In genomic region chr11:102312656-102313055, GRCh38 we compare ENCODE assay signal across 8 cellular contexts. TPM values are rescaled to one million over a fixed set of nuclear protein-coding genes. Genes with fewer than 3 reads are reported as not detected.
DNase-seq lines count a peak whose midpoint lies in the region; ATAC-seq and TF ChIP-seq lines count a peak whose summit lies in the region.

No MANE protein-coding gene starts in this region.

- intact Hi-C loops in activated naive CD4-positive, alpha-beta T cell treated with anti-CD3 and anti-CD28 coated beads for 36 hours (cut with micrococcal nuclease): no loop called here
- intact Hi-C loops in transverse colon (cut with DNase I; ENCODE audit: low total_unique reads): no loop called here

- no peak for TF ChIP-seq CTCF in transverse colon (IDR thresholded peaks at IDR 0.05)
- no peak for TF ChIP-seq CTCF in WERI-Rb-1 (IDR thresholded peaks at IDR 0.05; ENCODE audit: low read depth, low read length)

- peak overlapping the region; percentile 55 to 78 (median 69) for H3K27ac ChIP-seq in transverse colon
- H3K27ac ChIP-seq in WERI-Rb-1: no peak overlapping the region

- no peaks in the 10 kb centered on the region for H3K27me3 Mint-ChIP-seq in activated naive CD4-positive, alpha-beta T cell treated with anti-CD3 and anti-CD28 coated beads for 36 hours (ENCODE audit: low read depth)

- H3K4me1 ChIP-seq in transverse colon: peaks cover 14 to 45% (median 30%) of the 10 kb centered on the region in 4 donors

- CTCF ChIA-PET in activated naive CD4-positive, alpha-beta T cell treated with anti-CD3 and anti-CD28 coated beads for 36 hours (lab: Charles Lee): interaction anchor here (2.4 to 12.1 kb wide), 2 partner anchors 15 to 23 kb away, joined by 12 to 180 read pairs; no protein-coding TSS in a partner anchor

- TF ChIP-seq EP300 in transverse colon (IDR thresholded peaks at IDR 0.05; ENCODE audit: low read depth): peak; percentile 45

- TF ChIP-seq POLR2A in transverse colon (IDR thresholded peaks at IDR 0.05): no peak

- DNase-seq in activated naive CD4-positive, alpha-beta T cell treated with anti-CD3 and anti-CD28 coated beads for 36 hours: no peak
- no peak for DNase-seq in activated naive CD4-positive, alpha-beta T cell treated with anti-CD3 and anti-CD28 coated beads, Interleukin-2, amount 50 U/mL, for 16 hours
- no peak for DNase-seq in activated naive CD4-positive, alpha-beta T cell treated with anti-CD3 and anti-CD28 coated beads, Interleukin-2, amount 50 U/mL, for 72 hours (ENCODE audit: low spot score in 2 of 2)
- peak; percentile 24 for DNase-seq in kidney tubule cell (ENCODE audit: low spot score)
- DNase-seq in transverse colon: no peak
- DNase-seq in WERI-Rb-1: no peak
- no peak for DNase-seq in UCSD-AML1 (lab: John Stamatoyannopoulos, UW; ENCODE audit: unreplicated experiment)

- 42 to 47% methylated on average over 2 of the region's 2 CpGs for WGBS in transverse colon (ENCODE audit: low coverage in 1 of 2), 2 donors

- peak overlapping the region in 1 of 4 donors; percentile 8 for H3K4me3 ChIP-seq in transverse colon
- H3K4me3 ChIP-seq in WERI-Rb-1 (ENCODE audit: low read depth, low read length): no peak overlapping the region

- H3K36me3 ChIP-seq in transverse colon (no peaks in the 10 kb centered on the region), WERI-Rb-1 (no peaks in the 10 kb centered on the region)

- H3K9me3 Mint-ChIP-seq in activated naive CD4-positive, alpha-beta T cell treated with anti-CD3 and anti-CD28 coated beads for 36 hours: peaks cover 3% of the 10 kb centered on the region
- H3K9me3 Mint-ChIP-seq in activated naive CD4-positive, alpha-beta T cell treated with anti-CD3 and anti-CD28 coated beads, Interleukin-2, amount 50 U/mL, for 72 hours: peaks cover 0 to 8% of the 10 kb centered on the region in 2 donors

- H3K27me3 ChIP-seq in transverse colon (no peaks in the 10 kb centered on the region), WERI-Rb-1 (ENCODE audit: insufficient read depth, low read depth, severe bottlenecking) (no peaks in the 10 kb centered on the region)

- H3K4me1 Mint-ChIP-seq in activated naive CD4-positive, alpha-beta T cell treated with anti-CD3 and anti-CD28 coated beads for 36 hours (ENCODE audit: low read depth): peaks cover 50% of the 10 kb centered on the region

- H3K4me3 Mint-ChIP-seq in activated naive CD4-positive, alpha-beta T cell treated with anti-CD3 and anti-CD28 coated beads for 36 hours: peak overlapping the region; percentile 50

- no peak for ATAC-seq in activated naive CD4-positive, alpha-beta T cell treated with anti-CD3 and anti-CD28 coated beads, Interleukin-2, amount 50 U/mL, for 72 hours
- no peak for ATAC-seq in HG02610 (IDR thresholded peaks at IDR 0.05; ENCODE audit: unreplicated experiment)

- H3K36me3 Mint-ChIP-seq in activated naive CD4-positive, alpha-beta T cell treated with anti-CD3 and anti-CD28 coated beads for 36 hours (ENCODE audit: low read depth): peaks cover 5% of the 10 kb centered on the region
- peaks cover 15 to 26% of the 10 kb centered on the region in 2 donors for H3K36me3 Mint-ChIP-seq in activated naive CD4-positive, alpha-beta T cell treated with anti-CD3 and anti-CD28 coated beads, Interleukin-2, amount 50 U/mL, for 72 hours

- H3K9me3 ChIP-seq in transverse colon (no peaks in the 10 kb centered on the region), WERI-Rb-1 (ENCODE audit: severe bottlenecking) (no peaks in the 10 kb centered on the region)

- peak overlapping the region; percentile 66 for H3K27ac Mint-ChIP-seq in activated naive CD4-positive, alpha-beta T cell treated with anti-CD3 and anti-CD28 coated beads for 36 hours
- H3K27ac Mint-ChIP-seq in activated naive CD4-positive, alpha-beta T cell treated with anti-CD3 and anti-CD28 coated beads, Interleukin-2, amount 50 U/mL, for 72 hours: peak overlapping the region; percentile 29 to 95

- in situ Hi-C loops in transverse colon (cut with MboI; ENCODE audit: low pct_ligation_motif_present in 1 of 4, low pct_unique_long_range_greater_than_20kb in 1 of 4, low sequenced_read_pairs in 3 of 4): no loop called here

RNA-seq across cellular contexts. Expression of gene BIRC3, which starts 4.6 kb away (rescaled TPM):
- 100 to 1,000 TPM; 100 to 105 TPM for total RNA-seq in activated naive CD4-positive, alpha-beta T cell treated with anti-CD3 and anti-CD28 coated beads for 36 hours
- total RNA-seq in activated naive CD4-positive, alpha-beta T cell treated with anti-CD3 and anti-CD28 coated beads, Interleukin-2, amount 50 U/mL, for 72 hours: 100 to 1,000 TPM; 131 to 355 TPM
- total RNA-seq in transverse colon: 10 to 100 TPM in 3 of 4 donors, 1 to 10 TPM in 1; 2.2 to 57.8 (median 53.0) TPM

RNA-seq across cellular contexts. Expression of gene BIRC2, which starts 34.4 kb away (rescaled TPM):
- total RNA-seq in activated naive CD4-positive, alpha-beta T cell treated with anti-CD3 and anti-CD28 coated beads for 36 hours: 10 to 100 TPM; 26.6 to 26.9 TPM
- 10 to 100 TPM; 40.7 to 67.6 TPM for total RNA-seq in activated naive CD4-positive, alpha-beta T cell treated with anti-CD3 and anti-CD28 coated beads, Interleukin-2, amount 50 U/mL, for 72 hours
- total RNA-seq in transverse colon: 10 to 100 TPM; 66.5 to 95.9 (median 73.2) TPM
